1 cellular context compared by ENCODE assay signal in genomic region chr15:67061811-67062348, GRCh38.
TF ChIP-seq lines count a peak whose summit lies in the region.

No MANE protein-coding gene starts in this region.

TF ChIP-seq in IMR-90, 13 proteins besides CTCF, POLR2A, EP300 and RAD21 (continued from another document):
- TF ChIP-seq USF2 (IDR thresholded peaks at IDR 0.05; ENCODE audit: low read depth, low read length) (no peak), RFX5 (IDR thresholded peaks at IDR 0.05; ENCODE audit: low read depth, low read length) (no peak), RCOR1 (IDR thresholded peaks at IDR 0.05; ENCODE audit: insufficient replicate concordance, low read length) (no peak), CEBPB (IDR thresholded peaks at IDR 0.05; ENCODE audit: low read depth, low read length) (no peak), MAZ (IDR thresholded peaks at IDR 0.05; ENCODE audit: borderline replicate concordance, low read depth, low read length) (no peak), MAFK (IDR thresholded peaks at IDR 0.05; ENCODE audit: low read depth, low read length) (no peak), MXI1 (IDR thresholded peaks at IDR 0.05; ENCODE audit: borderline replicate concordance, low read depth, low read length) (no peak), ELK1 (IDR thresholded peaks at IDR 0.05; ENCODE audit: borderline replicate concordance, low read depth, low read length) (no peak), FOS (IDR thresholded peaks at IDR 0.05; ENCODE audit: low read depth, low read length) (no peak), SMC3 (IDR thresholded peaks at IDR 0.05; ENCODE audit: low read depth, low read length) (no peak), CHD1 (IDR thresholded peaks at IDR 0.05; ENCODE audit: low read depth, low read length) (no peak)
